In genomic region chr3:177131927-177132636, GRCh38 we compare ENCODE assay signal across 13 cellular contexts.
DNase-seq lines count a peak whose midpoint lies in the region; ATAC-seq and TF ChIP-seq lines count a peak whose summit lies in the region.
"Had no signal": no experiment of that assay in that cellular context is flagged by ENCODE, and none has a peak within 500 bp of the region (broad histone marks: within the 10 kb centered on the region; RNA-seq: fewer than 3 reads in every experiment).

No MANE protein-coding gene starts in this region.

- POLR2A ChIA-PET in CD8-positive, alpha-beta T cell (lab: Charles Lee), result interaction anchor here (0.7 to 1.5 kb wide), 2 partner anchors 8 to 144 kb away, joined by 3 read pairs; no protein-coding TSS in a partner anchor

- no peaks in the 10 kb centered on the region for H3K27me3 ChIP-seq in CD8-positive, alpha-beta T cell (ENCODE audit: insufficient read depth, low read length)
- H3K27me3 ChIP-seq in GM23338 (ENCODE audit: insufficient read depth), result no peaks in the 10 kb centered on the region
- H3K27me3 ChIP-seq: transverse colon had no signal

- no peak for DNase-seq in CD8-positive, alpha-beta T cell
- DNase-seq in GM23338 (ENCODE audit: low spot score), result no peak
- DNase-seq in NCI-H69 (lab: John Stamatoyannopoulos, UW), result peak; percentile 87
- DNase-seq in left kidney (ENCODE audit: low read depth, low spot score), result peak; percentile 61
- DNase-seq in left colon, result no peak
- no peak for DNase-seq in activated gamma-delta T cell treated with Interleukin-2 at 50 U/mL for 16 hours
- DNase-seq in stimulated activated CD4-positive, alpha-beta T cell treated with anti-CD3 and anti-CD28 coated beads, Interleukin-15, amount 100 ng/mL, for 24 hours, result no peak
- no peak for DNase-seq in occipital lobe (lab: John Stamatoyannopoulos, UW)
- DNase-seq: COR-L47, NCI-H2081, transverse colon had no signal

- no peak overlapping the region for H3K27ac ChIP-seq in CD8-positive, alpha-beta T cell (ENCODE audit: low read depth, low read length)
- 0 out of 2 replicates have a peak overlapping the region, but pooled peaks have one; percentile 56 for H3K27ac ChIP-seq in GM23338 (ENCODE audit: low read depth)
- H3K27ac ChIP-seq: transverse colon had no signal

- H3F3A ChIP-seq in GM23338 (replicated peaks; ENCODE audit: low read depth), result no peaks in the 10 kb centered on the region

- H3K79me2 ChIP-seq in GM23338 (replicated peaks; ENCODE audit: insufficient read depth), result peaks cover 99% of the 10 kb centered on the region

- H4K20me1 ChIP-seq in GM23338 (replicated peaks; ENCODE audit: insufficient read depth), result peaks cover 84% of the 10 kb centered on the region

- H3K27me3 Mint-ChIP-seq in CD8-positive, alpha-beta T cell (ENCODE audit: low read depth), result no peaks in the 10 kb centered on the region
- H3K27me3 Mint-ChIP-seq in GM23338 (ENCODE audit: insufficient read depth, low read depth, poor library complexity), result no peaks in the 10 kb centered on the region
- H3K27me3 Mint-ChIP-seq: activated naive CD4-positive, alpha-beta T cell treated with anti-CD3 and anti-CD28 coated beads, Interleukin-2, amount 50 U/mL, for 24 hours had no signal

- H3K4me2 ChIP-seq in GM23338, result no peak overlapping the region

- peaks cover 77% of the 10 kb centered on the region for H3K4me1 Mint-ChIP-seq in CD8-positive, alpha-beta T cell (ENCODE audit: low read depth)
- H3K4me1 Mint-ChIP-seq in GM23338, result peaks cover 43% of the 10 kb centered on the region

- no peak overlapping the region for H2AFZ ChIP-seq in GM23338

- peak overlapping the region; percentile 12 for H3K4me3 Mint-ChIP-seq in CD8-positive, alpha-beta T cell
- H3K4me3 Mint-ChIP-seq in GM23338, result no peak overlapping the region
- H3K4me3 Mint-ChIP-seq: activated naive CD4-positive, alpha-beta T cell treated with anti-CD3 and anti-CD28 coated beads, Interleukin-2, amount 50 U/mL, for 24 hours had no signal

- H3K36me3 ChIP-seq in CD8-positive, alpha-beta T cell (ENCODE audit: insufficient read depth, low read length), result no peaks in the 10 kb centered on the region
- no peaks in the 10 kb centered on the region for H3K36me3 ChIP-seq in GM23338 (ENCODE audit: insufficient read depth)
- H3K36me3 ChIP-seq: transverse colon had no signal

- CTCF ChIA-PET in CD8-positive, alpha-beta T cell (lab: Charles Lee), result no interaction called here

- peaks cover 53% of the 10 kb centered on the region for H3K36me3 Mint-ChIP-seq in CD8-positive, alpha-beta T cell
- H3K36me3 Mint-ChIP-seq in GM23338 (ENCODE audit: low read depth), result peaks cover 7% of the 10 kb centered on the region

- no peak overlapping the region for H3K4me3 ChIP-seq in CD8-positive, alpha-beta T cell (ENCODE audit: low read depth, low read length)
- H3K4me3 ChIP-seq in GM23338, result no peak overlapping the region
- H3K4me3 ChIP-seq: transverse colon had no signal

- H3K9me3 ChIP-seq in CD8-positive, alpha-beta T cell (ENCODE audit: low read length), result no peaks in the 10 kb centered on the region
- H3K9me3 ChIP-seq: transverse colon had no signal

- H3K9me3 Mint-ChIP-seq in CD8-positive, alpha-beta T cell, result no peaks in the 10 kb centered on the region
- no peaks in the 10 kb centered on the region for H3K9me3 Mint-ChIP-seq in GM23338
- H3K9me3 Mint-ChIP-seq: activated naive CD4-positive, alpha-beta T cell treated with anti-CD3 and anti-CD28 coated beads, Interleukin-2, amount 50 U/mL, for 24 hours had no signal

- peak overlapping the region; percentile 24 for H3K27ac Mint-ChIP-seq in CD8-positive, alpha-beta T cell
- no peak overlapping the region for H3K27ac Mint-ChIP-seq in GM23338
- H3K27ac Mint-ChIP-seq: activated naive CD4-positive, alpha-beta T cell treated with anti-CD3 and anti-CD28 coated beads, Interleukin-2, amount 50 U/mL, for 24 hours had no signal

- peaks cover 8% of the 10 kb centered on the region for H3K4me1 ChIP-seq in CD8-positive, alpha-beta T cell (ENCODE audit: insufficient read depth, low read length)
- peaks cover 26% of the 10 kb centered on the region for H3K4me1 ChIP-seq in GM23338 (ENCODE audit: insufficient read depth)

- no peak for ATAC-seq in CD8-positive, alpha-beta T cell
- ATAC-seq in GM23338 (no peak), left colon (no peak)
- ATAC-seq: esophagus mucosa had no signal

- intact Hi-C loops in CD8-positive, alpha-beta T cell (cut with DNase I, micrococcal nuclease), result no loop called here
- intact Hi-C loops in left colon (cut with DNase I, micrococcal nuclease), result no loop called here

- TF ChIP-seq CTCF in CD8-positive, alpha-beta T cell (IDR thresholded peaks at IDR 0.05), result no peak
- TF ChIP-seq CTCF in GM23338 (conservative IDR thresholded peaks at IDR 0.05; ENCODE audit: low read depth in 2 of 2), result no peak

- no peaks in the 10 kb centered on the region for H3K9me2 ChIP-seq in GM23338 (ENCODE audit: insufficient read depth)

TF ChIP-seq in GM23338, 12 proteins besides CTCF, POLR2A, EP300 and RAD21:
- TF ChIP-seq REST (IDR thresholded peaks at IDR 0.05; ENCODE audit: unreplicated experiment), result no peak
- TF ChIP-seq ETS1 (IDR thresholded peaks at IDR 0.05), result no peak
- no peak for TF ChIP-seq EZH2 (IDR thresholded peaks at IDR 0.05; ENCODE audit: low read depth, unreplicated experiment)
- no peak for TF ChIP-seq NANOG (IDR thresholded peaks at IDR 0.05; ENCODE audit: borderline replicate concordance)
- no peak for TF ChIP-seq EZH2phosphoT487 (IDR thresholded peaks at IDR 0.05; ENCODE audit: unreplicated experiment)
- no peak for TF ChIP-seq STAT1 (IDR thresholded peaks at IDR 0.05; ENCODE audit: unreplicated experiment)

Comparison
In these comparisons a context has a peak if more than half of its experiments do, and no peak if none do; other contexts are left out.
1. DNase-seq: peak in NCI-H69 (single experiment) and left kidney (single experiment); none in CD8-positive, alpha-beta T cell (0 of 7), GM23338 (single experiment), left colon (0 of 2), activated gamma-delta T cell treated with Interleukin-2 at 50 U/mL for 16 hours (single experiment), stimulated activated CD4-positive, alpha-beta T cell treated with anti-CD3 and anti-CD28 coated beads, Interleukin-15, amount 100 ng/mL, for 24 hours (single experiment) and occipital lobe (single experiment).